In genomic region chr1:26031903-26032220, GRCh38 we compare ENCODE assay signal across 36 cellular contexts. TPM values are rescaled to one million over a fixed set of nuclear protein-coding genes. Genes with fewer than 3 reads are reported as not detected.
"Had no signal": no experiment of that assay in that cellular context is flagged by ENCODE, and none has a peak within 500 bp of the region (broad histone marks: within the 10 kb centered on the region; RNA-seq: fewer than 3 reads in every experiment).

No MANE protein-coding gene starts in this region.

- H3K36me3 ChIP-seq: adrenal gland, breast epithelium, MG63, Peyer's patch, SJSA1 had no signal

- H3K36me3 Mint-ChIP-seq: activated naive CD4-positive, alpha-beta T cell treated with anti-CD3 and anti-CD28 coated beads, Interleukin-2, amount 50 U/mL, for 24 hours; activated naive CD8-positive, alpha-beta T cell treated with anti-CD3 and anti-CD28 coated beads, Interleukin-2, amount 10 ng/mL, durations not matched to agents 7 days and 5 days had no signal

- H3K4me3 ChIP-seq: adrenal gland, body of pancreas, breast epithelium, MG63, Peyer's patch, SJSA1 had no signal

- H3K4me3 Mint-ChIP-seq: activated CD4-positive, alpha-beta T cell treated with anti-CD3 and anti-CD28 coated beads for 36 hours; activated CD4-positive, alpha-beta T cell treated with anti-CD3 and anti-CD28 coated beads, Interleukin-2, amount 10 ng/mL, durations not matched to agents 7 days and 5 days; activated CD8-positive, alpha-beta T cell treated with anti-CD3 and anti-CD28 coated beads, Interleukin-2, amount 10 ng/mL, durations not matched to agents 7 days and 5 days; activated naive CD4-positive, alpha-beta T cell treated with anti-CD3 and anti-CD28 coated beads, Interleukin-2, amount 50 U/mL, for 24 hours; activated naive CD8-positive, alpha-beta T cell treated with anti-CD3 and anti-CD28 coated beads, Interleukin-2, amount 10 ng/mL, durations not matched to agents 7 days and 5 days; activated T-cell treated with anti-CD3 and anti-CD28 coated beads, Interleukin-2, amount 50 U/mL, for 24 hours; T-helper 1 cell treated with Interleukin-12 subunit alpha and Interleukin-12 subunit beta and Interleukin-4 antibody, amounts not matched to agents 30 μg/mL and 1 μg/mL, for 36 hours; T-helper 2 cell treated with Interferon-gamma antibody and Interleukin-4, amounts not matched to agents 5 μg/mL and 100 μg/mL, for 36 hours had no signal

- H3K27me3 ChIP-seq: adrenal gland, body of pancreas, breast epithelium, MG63, Peyer's patch, SJSA1 had no signal

- H3K4me2 ChIP-seq: SK-N-SH had no signal

- DNase-seq: activated CD4-positive, alpha-beta T cell treated with anti-CD3 and anti-CD28 coated beads for 36 hours; activated CD4-positive, alpha-beta T cell treated with anti-CD3 and anti-CD28 coated beads, Interleukin-2, amount 10 ng/mL, durations not matched to agents 7 days and 5 days; activated CD4-positive, alpha-beta T cell treated with anti-CD3 and anti-CD28 coated beads, Interleukin-2, amount 50 U/mL, for 48 hours; activated CD8-positive, alpha-beta T cell treated with anti-CD3 and anti-CD28 coated beads, Interleukin-2, amount 10 ng/mL, durations not matched to agents 7 days and 5 days; activated gamma-delta T cell; activated naive CD4-positive, alpha-beta T cell treated with Interleukin-2 at 50 U/mL for 16 hours; activated naive CD8-positive, alpha-beta T cell treated with anti-CD3 and anti-CD28 coated beads, Interleukin-2, amount 10 ng/mL, durations not matched to agents 7 days and 5 days; activated T-cell treated with anti-CD3 and anti-CD28 coated beads, Interleukin-2, amount 50 U/mL, for 24 hours; adrenal gland; body of pancreas; Kasumi-1; KG1; MG63; NCI-H1048; NCI-H1105 treated with DMSO at 0.1 percent for 48 hours; NCI-H1436; NCI-H1694; NCI-H2029; NCI-H2107; NCI-H2171; NCI-H510A; NCI-H69; NK-92 treated with Interleukin-12 subunit alpha and Interleukin-12 subunit beta, amount 100 ng/mL, for 24 hours; PC-3; Peyer's patch; RPMI8226; SHP77 treated with DMSO at 0.1 percent for 48 hours; SK-N-SH had no signal

- FAIRE-seq: astrocyte, TTC549 had no signal

- H3K27ac ChIP-seq: adrenal gland, body of pancreas, breast epithelium, Peyer's patch, SJSA1 had no signal

- H3K9me3 Mint-ChIP-seq: activated CD4-positive, alpha-beta T cell treated with anti-CD3 and anti-CD28 coated beads, Interleukin-2, amount 10 ng/mL, durations not matched to agents 7 days and 5 days; activated naive CD4-positive, alpha-beta T cell treated with anti-CD3 and anti-CD28 coated beads, Interleukin-2, amount 50 U/mL, for 24 hours; activated naive CD8-positive, alpha-beta T cell treated with anti-CD3 and anti-CD28 coated beads, Interleukin-2, amount 10 ng/mL, durations not matched to agents 7 days and 5 days; activated T-cell treated with anti-CD3 and anti-CD28 coated beads, Interleukin-2, amount 50 U/mL, for 24 hours; activated T-helper 2 cell treated with anti-CD3 and anti-CD28 coated beads, Interferon-gamma antibody, Interleukin-2, Interleukin-4, amounts not matched to agents 10 μg/mL and 5 μg/mL and 100 μg/mL, durations not matched to agents 14 hours and 24 hours and 36 hours; T-helper 1 cell treated with Interleukin-12 subunit alpha and Interleukin-12 subunit beta and Interleukin-4 antibody, amounts not matched to agents 30 μg/mL and 1 μg/mL, for 36 hours; T-helper 2 cell treated with Interferon-gamma antibody and Interleukin-4, amounts not matched to agents 5 μg/mL and 100 μg/mL, for 36 hours had no signal

- H3K9ac ChIP-seq: SK-N-SH had no signal

- H3K27ac Mint-ChIP-seq: activated CD4-positive, alpha-beta T cell treated with anti-CD3 and anti-CD28 coated beads for 36 hours; activated CD4-positive, alpha-beta T cell treated with anti-CD3 and anti-CD28 coated beads, Interleukin-2, amount 10 ng/mL, durations not matched to agents 7 days and 5 days; activated CD8-positive, alpha-beta T cell treated with anti-CD3 and anti-CD28 coated beads, Interleukin-2, amount 10 ng/mL, durations not matched to agents 7 days and 5 days; activated naive CD4-positive, alpha-beta T cell treated with anti-CD3 and anti-CD28 coated beads, Interleukin-2, amount 50 U/mL, for 24 hours; activated naive CD8-positive, alpha-beta T cell treated with anti-CD3 and anti-CD28 coated beads, Interleukin-2, amount 10 ng/mL, durations not matched to agents 7 days and 5 days; activated T-cell treated with anti-CD3 and anti-CD28 coated beads, Interleukin-2, amount 50 U/mL, for 24 hours; activated T-helper 2 cell treated with anti-CD3 and anti-CD28 coated beads, Interferon-gamma antibody, Interleukin-2, Interleukin-4, amounts not matched to agents 10 μg/mL and 5 μg/mL and 100 μg/mL, durations not matched to agents 14 hours and 24 hours and 36 hours; T-helper 1 cell treated with Interleukin-12 subunit alpha and Interleukin-12 subunit beta and Interleukin-4 antibody, amounts not matched to agents 30 μg/mL and 1 μg/mL, for 36 hours; T-helper 2 cell treated with Interferon-gamma antibody and Interleukin-4, amounts not matched to agents 5 μg/mL and 100 μg/mL, for 36 hours had no signal

- H3K27me3 Mint-ChIP-seq: activated naive CD4-positive, alpha-beta T cell treated with anti-CD3 and anti-CD28 coated beads, Interleukin-2, amount 50 U/mL, for 24 hours had no signal

- H3K9me2 ChIP-seq: SK-N-SH had no signal

- H3K9me3 ChIP-seq: adrenal gland, body of pancreas, breast epithelium, MG63, Peyer's patch, SJSA1, SK-N-SH had no signal

RNA-seq across cellular contexts. Expression of gene EXTL1, which starts 10.3 kb away (rescaled TPM):
- total RNA-seq: activated CD4-positive, alpha-beta T cell treated with anti-CD3 and anti-CD28 coated beads for 36 hours; activated CD4-positive, alpha-beta T cell treated with anti-CD3 and anti-CD28 coated beads, Interleukin-2, amount 10 ng/mL, durations not matched to agents 7 days and 5 days; activated CD8-positive, alpha-beta T cell treated with anti-CD3 and anti-CD28 coated beads, Interleukin-2, amount 10 ng/mL, durations not matched to agents 7 days and 5 days; activated naive CD8-positive, alpha-beta T cell treated with anti-CD3 and anti-CD28 coated beads, Interleukin-2, amount 10 ng/mL, durations not matched to agents 7 days and 5 days; activated T-helper 2 cell treated with anti-CD3 and anti-CD28 coated beads, Interferon-gamma antibody, Interleukin-2, Interleukin-4, amounts not matched to agents 10 μg/mL and 5 μg/mL and 100 μg/mL, durations not matched to agents 14 hours and 24 hours and 36 hours; body of pancreas; Peyer's patch had no signal

RNA-seq across cellular contexts. Expression of gene SLC30A2, which starts 14.1 kb away (rescaled TPM):
- total RNA-seq: activated CD4-positive, alpha-beta T cell treated with anti-CD3 and anti-CD28 coated beads for 36 hours; activated CD4-positive, alpha-beta T cell treated with anti-CD3 and anti-CD28 coated beads, Interleukin-2, amount 10 ng/mL, durations not matched to agents 7 days and 5 days; activated CD8-positive, alpha-beta T cell treated with anti-CD3 and anti-CD28 coated beads, Interleukin-2, amount 10 ng/mL, durations not matched to agents 7 days and 5 days; activated naive CD8-positive, alpha-beta T cell treated with anti-CD3 and anti-CD28 coated beads, Interleukin-2, amount 10 ng/mL, durations not matched to agents 7 days and 5 days; activated T-helper 2 cell treated with anti-CD3 and anti-CD28 coated beads, Interferon-gamma antibody, Interleukin-2, Interleukin-4, amounts not matched to agents 10 μg/mL and 5 μg/mL and 100 μg/mL, durations not matched to agents 14 hours and 24 hours and 36 hours; astrocyte; SJSA1 had no signal
- polyA plus RNA-seq: SK-N-SH had no signal

RNA-seq across cellular contexts. Expression of gene TRIM63, which starts 35.6 kb away (rescaled TPM):
- total RNA-seq: activated CD4-positive, alpha-beta T cell treated with anti-CD3 and anti-CD28 coated beads for 36 hours; activated naive CD8-positive, alpha-beta T cell treated with anti-CD3 and anti-CD28 coated beads, Interleukin-2, amount 10 ng/mL, durations not matched to agents 7 days and 5 days; activated T-helper 2 cell treated with anti-CD3 and anti-CD28 coated beads, Interferon-gamma antibody, Interleukin-2, Interleukin-4, amounts not matched to agents 10 μg/mL and 5 μg/mL and 100 μg/mL, durations not matched to agents 14 hours and 24 hours and 36 hours; astrocyte; body of pancreas; PC-3; SJSA1 had no signal
- polyA plus RNA-seq: SK-N-SH had no signal
